Comparison of ENCODE assay signal across 8 cellular contexts in the genomic region with DNA sequence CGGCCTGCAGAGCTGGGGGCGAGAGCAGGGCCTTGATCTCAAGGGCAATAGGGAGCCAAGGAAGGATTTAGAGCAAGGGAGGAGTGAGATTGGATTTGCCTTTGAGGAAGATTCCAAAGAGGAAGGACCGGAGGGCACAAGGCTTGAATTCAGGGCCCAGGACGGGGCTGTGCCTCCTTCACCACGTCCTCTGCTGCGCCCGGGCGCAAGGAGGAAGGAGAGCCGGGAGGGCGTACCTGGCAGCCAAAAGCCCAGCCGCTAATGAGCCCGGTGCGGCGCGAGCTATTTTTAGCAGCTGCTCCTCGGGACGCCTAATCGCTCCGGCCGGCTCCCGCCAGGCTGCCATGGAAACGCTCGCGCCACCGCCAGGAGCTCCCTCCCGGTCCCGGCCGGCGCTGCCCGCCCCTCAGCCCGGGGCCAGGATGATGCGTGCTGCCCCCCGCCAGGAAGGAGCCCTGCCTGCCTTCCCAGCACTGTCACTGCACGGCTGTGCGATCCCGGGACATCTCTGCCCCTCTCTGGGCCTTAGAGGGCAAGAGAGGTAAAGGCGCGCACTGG. TPM values are rescaled to one million over a fixed set of nuclear protein-coding genes. Genes with fewer than 3 reads are reported as not detected.
DNase-seq lines count a peak whose midpoint lies in the region; ATAC-seq and TF ChIP-seq lines count a peak whose summit lies in the region.

No MANE protein-coding gene starts in this region.

- H3K27ac ChIP-seq in adrenal gland (no peak overlapping the region), hepatocyte (no peak overlapping the region), stomach (peak overlapping the region in 2 of 5 donors; percentile 58 to 62)

- intact Hi-C loops in adrenal gland (cut with DNase I) = no loop called here
- intact Hi-C loops in stomach (cut with DNase I; ENCODE audit: low total_unique reads) = no loop called here

- H2AFZ ChIP-seq in hepatocyte = no peak overlapping the region

- 3 to 7% (median 4%) methylated on average over 11 to 38 of the region's 38 CpGs for WGBS in adrenal gland, 4 donors
- 5% methylated on average over 27 of the region's 38 CpGs for WGBS in hepatocyte (ENCODE audit: low lambda C conversion rate, missing lambda C conversion rate)
- 3 to 8% (median 5%) methylated on average over 31 to 38 of the region's 38 CpGs for WGBS in stomach, 5 donors

- ATAC-seq in HG03378 (IDR thresholded peaks at IDR 0.05; ENCODE audit: unreplicated experiment) (no peak), HG03442 (IDR thresholded peaks at IDR 0.05; ENCODE audit: unreplicated experiment) (no peak)

- H3K9me3 ChIP-seq in adrenal gland (replicated peaks in 1 of 3) (peaks cover 0 to 8% (median 0%) of the 10 kb centered on the region in 3 donors), hepatocyte (ENCODE audit: low read depth) (no peaks in the 10 kb centered on the region), stomach (peaks cover 8 to 23% (median 22%) of the 10 kb centered on the region in 4 donors)

- no peaks in the 10 kb centered on the region for H4K20me1 ChIP-seq in hepatocyte (ENCODE audit: insufficient read depth, poor library complexity, severe bottlenecking)

- TF ChIP-seq POLR2A in adrenal gland (IDR thresholded peaks at IDR 0.05) (no peak), stomach (IDR thresholded peaks at IDR 0.05) (no peak)

- TF ChIP-seq CTCF in adrenal gland (IDR thresholded peaks at IDR 0.05) (no peak), hepatocyte (IDR thresholded peaks at IDR 0.05; ENCODE audit: poor library complexity) (no peak), stomach (IDR thresholded peaks at IDR 0.05) (no peak)

- TF ChIP-seq EP300 in stomach (IDR thresholded peaks at IDR 0.05) = no peak

- H3K4me1 ChIP-seq in adrenal gland (replicated peaks in 1 of 2) = peaks cover 3 to 20% of the 10 kb centered on the region in 2 donors
- peaks cover 8% of the 10 kb centered on the region for H3K4me1 ChIP-seq in hepatocyte (ENCODE audit: insufficient read depth)
- H3K4me1 ChIP-seq in stomach = peaks cover 7 to 21% (median 9%) of the 10 kb centered on the region in 4 donors

- DNase-seq in HuH-7.5 (ENCODE audit: low spot score) (peak; percentile 47), adrenal gland (peak; percentile 46 to 80 (median 71)), hepatocyte (ENCODE audit: low spot score) (peak; percentile 88), stomach (peak; percentile 84), activated gamma-delta T cell treated with Interleukin-2 at 50 U/mL for 16 hours (no peak), NCI-H226 (no peak)

- no peaks in the 10 kb centered on the region for H3K79me2 ChIP-seq in hepatocyte

- H3K4me2 ChIP-seq in hepatocyte = peak overlapping the region; percentile 67

- no peaks in the 10 kb centered on the region for H3K9me2 ChIP-seq in hepatocyte (replicated peaks; ENCODE audit: insufficient read depth)

- no peak overlapping the region for H3K4me3 ChIP-seq in adrenal gland
- no peak overlapping the region for H3K4me3 ChIP-seq in hepatocyte
- peak overlapping the region in 2 of 4 donors; percentile 13 to 16 for H3K4me3 ChIP-seq in stomach

- H3K27me3 ChIP-seq in adrenal gland (no peaks in the 10 kb centered on the region), hepatocyte (no peaks in the 10 kb centered on the region), stomach (peaks cover 0 to 47% (median 8%) of the 10 kb centered on the region in 3 donors)

- no peaks in the 10 kb centered on the region for H3K36me3 ChIP-seq in adrenal gland (replicated peaks in 1 of 2)
- H3K36me3 ChIP-seq in hepatocyte (replicated peaks; ENCODE audit: insufficient read depth, low read depth) = no peaks in the 10 kb centered on the region
- H3K36me3 ChIP-seq in stomach = no peaks in the 10 kb centered on the region

RNA-seq across cellular contexts. Expression of a gene that starts 31.3 kb away (rescaled TPM):
- 1 to 10 TPM in 2 of 8 donors, under 1 TPM in 3, not detected in 3; 0.22 to 3.0 (median 0.28) TPM for total RNA-seq in adrenal gland
- 1 to 10 TPM in 1 of 3 donors, under 1 TPM in 2; 0.77 to 1.6 (median 0.99) TPM for polyA plus RNA-seq in adrenal gland
- total RNA-seq in hepatocyte = 0.64 and 1.8 TPM in 2 replicates
- 2.4 and 4.9 TPM in 2 replicates for polyA plus RNA-seq in hepatocyte
- under 1 TPM in 1 of 5 donors, not detected in 4; 0.18 TPM for total RNA-seq in stomach
- polyA plus RNA-seq in stomach = 10 to 100 TPM in 1 of 3 donors, under 1 TPM in 2; 0.15 to 14.2 (median 0.19) TPM

Comparison
In these comparisons a context has a peak if more than half of its experiments do, and no peak if none do; other contexts are left out.
1. DNase-seq: peak in HuH-7.5 (single experiment), adrenal gland (7 of 7), hepatocyte (single experiment) and stomach (single experiment); none in activated gamma-delta T cell treated with Interleukin-2 at 50 U/mL for 16 hours (single experiment) and NCI-H226 (single experiment).